In genomic region chr3:185313693-185314246, GRCh38 we compare ENCODE assay signal across 21 cellular contexts. TPM values are rescaled to one million over a fixed set of nuclear protein-coding genes. Genes with fewer than 3 reads are reported as not detected.
A peak's percentile ranks its signal among the peaks of the same experiment; 100 is the strongest.
DNase-seq lines count a peak whose midpoint lies in the region; ATAC-seq, FAIRE-seq and TF ChIP-seq lines count a peak whose summit lies in the region.
"Had no signal": no experiment of that assay in that cellular context is flagged by ENCODE, and none has a peak within 500 bp of the region (broad histone marks: within the 10 kb centered on the region; RNA-seq: fewer than 3 reads in every experiment).

No MANE protein-coding gene starts in this region.

- H2AFZ ChIP-seq in K562 (ENCODE audit: low read depth, low read length), result 0 out of 2 replicates have a peak overlapping the region, but pooled peaks have one; percentile 29

- ATAC-seq in K562 (no peak), left lobe of liver (peak; percentile 89)
- ATAC-seq: PC-3 had no signal

- H3K9me3 Mint-ChIP-seq in nephron progenitor cell, result peaks cover 24% of the 10 kb centered on the region

- POLR2A ChIA-PET in K562 (lab: Yijun Ruan, JAX), result interaction anchor here (0.5 kb wide), 1 partner anchor 29 kb away, joined by 3 read pairs; no protein-coding TSS in a partner anchor

- H4K20me1 ChIP-seq in K562 (replicated peaks; ENCODE audit: control insufficient read depth, insufficient read depth, low read length), result no peaks in the 10 kb centered on the region

- in situ Hi-C loops in K562 (cut with MboI), result no loop called here

- no peak for TF ChIP-seq CTCF in K562 (IDR thresholded peaks at IDR 0.05 in 2 of 3, conservative IDR thresholded peaks at IDR 0.05 in 1 of 3; ENCODE audit: insufficient read depth in 2 of 3, low read depth in 1 of 3, low read length in 3 of 3)
- TF ChIP-seq CTCF in nephron progenitor cell (IDR thresholded peaks at IDR 0.05), result no peak
- no peak for TF ChIP-seq CTCF in thyroid gland (IDR thresholded peaks at IDR 0.05)

- H3K36me3 ChIP-seq in K562 (ENCODE audit: control insufficient read depth, insufficient read depth, low read length) (no peaks in the 10 kb centered on the region), thyroid gland (no peaks in the 10 kb centered on the region)

- no peak overlapping the region for H3K9ac ChIP-seq in K562 (ENCODE audit: insufficient read depth in 1 of 2, low read depth in 2 of 2, low read length in 2 of 2)
- H3K9ac ChIP-seq: KMS-11 had no signal

- no peaks in the 10 kb centered on the region for H3K9me1 ChIP-seq in K562 (ENCODE audit: control insufficient read depth, insufficient read depth, low read length)

- TF ChIP-seq EP300 in K562 (IDR thresholded peaks at IDR 0.05; ENCODE audit: low read length), result no peak

- H3K27ac Mint-ChIP-seq in nephron progenitor cell, result peak overlapping the region; percentile 36
- H3K27ac Mint-ChIP-seq: HFFc6 had no signal

- DNase-seq in K562 (ENCODE audit: extremely low read depth in 1 of 4, low spot score in 3 of 4) (no peak), left lobe of liver (ENCODE audit: low spot score) (peak; percentile 65), nephron progenitor cell (no peak), thyroid gland (peak; percentile 56 to 65), islet precursor cell (no peak), amniotic stem cell (lab: John Stamatoyannopoulos, UW) (no peak), H54 (ENCODE audit: insufficient read length, low spot score) (no peak)
- DNase-seq in activated CD4-positive, alpha-beta T cell treated with anti-CD3 and anti-CD28 coated beads for 1 hour, result no peak
- DNase-seq: ACHN, DMS79, H7, HFFc6, MV-4-11, NCI-H1694 treated with DMSO at 0.1 percent for 48 hours, NCI-H345, NCI-H524 treated with DMSO at 0.1 percent for 48 hours, PC-3, RPMI8226, SHP77 treated with DMSO at 0.1 percent for 48 hours had no signal

- no peaks in the 10 kb centered on the region for H3K4me1 Mint-ChIP-seq in nephron progenitor cell

- TF ChIP-seq POLR2A in K562 (conservative IDR thresholded peaks at IDR 0.05) (no peak), thyroid gland (IDR thresholded peaks at IDR 0.05) (no peak), H54 (IDR thresholded peaks at IDR 0.05; ENCODE audit: low read depth, low read length) (no peak)

- H3K4me2 ChIP-seq in K562 (ENCODE audit: insufficient read depth, low read length), result no peak overlapping the region
- H3K4me2 ChIP-seq: KMS-11 had no signal

- H3K36me3 Mint-ChIP-seq in nephron progenitor cell (ENCODE audit: low read depth), result peaks cover 30% of the 10 kb centered on the region

- H3K9me3 ChIP-seq in K562 (replicated peaks; ENCODE audit: control insufficient read depth, insufficient read depth, low read depth, low read length) (no peaks in the 10 kb centered on the region), thyroid gland (no peaks in the 10 kb centered on the region)

- CTCF ChIA-PET in K562 (lab: Yijun Ruan, JAX; ENCODE audit: low intra/inter-chr PET ratio), result no interaction called here

- H3K79me2 ChIP-seq in K562 (ENCODE audit: control insufficient read depth, insufficient read depth, low read length), result no peaks in the 10 kb centered on the region

- H3K27me3 Mint-ChIP-seq in nephron progenitor cell (ENCODE audit: low read depth, poor library complexity), result no peaks in the 10 kb centered on the region

- H3K4me3 ChIP-seq in K562 (no peak overlapping the region), thyroid gland (replicated peaks in 1 of 3) (no peak overlapping the region)

- no peaks in the 10 kb centered on the region for H3K27me3 ChIP-seq in K562 (ENCODE audit: control insufficient read depth in 2 of 2, insufficient read depth in 2 of 2, low read length in 2 of 2)
- no peaks in the 10 kb centered on the region for H3K27me3 ChIP-seq in thyroid gland

- no peak overlapping the region for H3K4me3 Mint-ChIP-seq in nephron progenitor cell
- H3K4me3 Mint-ChIP-seq: HFFc6 had no signal

- BruUV-seq in K562 (replicated peaks; lab: Mats Ljungman, UMichigan), result no TSS peak

- H3K4me1 ChIP-seq in K562 (replicated peaks in 1 of 2; ENCODE audit: control insufficient read depth in 2 of 2, insufficient read depth in 2 of 2, low read length in 2 of 2) (no peaks in the 10 kb centered on the region; a peak in 1 of 5 replicates), thyroid gland (peaks cover 10 to 28% of the 10 kb centered on the region in 2 donors)

- no peak for TF ChIP-seq RAD21 in K562 (CRISPR knock-in tag; conservative IDR thresholded peaks at IDR 0.05 in 1 of 2, IDR thresholded peaks at IDR 0.05 in 1 of 2)

- WGBS in K562 (ENCODE audit: insufficient coverage, low coverage, missing lambda C conversion rate), result 40% methylated on average over 3 of the region's 3 CpGs
- 48 to 53% methylated on average over 3 of the region's 3 CpGs for WGBS in thyroid gland, 2 donors

- intact Hi-C loops in K562 (cut with micrococcal nuclease) (no loop called here), thyroid gland (cut with DNase I) (no loop called here)

- FAIRE-seq in K562 (lab: Jason Lieb, UNC), result peak; percentile 55
- FAIRE-seq in H54 (lab: Jason Lieb, UNC), result no peak

- H3K27ac ChIP-seq in K562 (ENCODE audit: extremely low read depth, low read depth, low read length), result no peak overlapping the region
- peak overlapping the region in 2 of 3 donors; percentile 33 to 43 for H3K27ac ChIP-seq in thyroid gland
- H3K27ac ChIP-seq: C4-2B, KMS-11 had no signal

TF ChIP-seq in K562, 482 proteins besides CTCF, POLR2A, EP300 and RAD21 (continues in another document):
- TF ChIP-seq, protein P1, sequence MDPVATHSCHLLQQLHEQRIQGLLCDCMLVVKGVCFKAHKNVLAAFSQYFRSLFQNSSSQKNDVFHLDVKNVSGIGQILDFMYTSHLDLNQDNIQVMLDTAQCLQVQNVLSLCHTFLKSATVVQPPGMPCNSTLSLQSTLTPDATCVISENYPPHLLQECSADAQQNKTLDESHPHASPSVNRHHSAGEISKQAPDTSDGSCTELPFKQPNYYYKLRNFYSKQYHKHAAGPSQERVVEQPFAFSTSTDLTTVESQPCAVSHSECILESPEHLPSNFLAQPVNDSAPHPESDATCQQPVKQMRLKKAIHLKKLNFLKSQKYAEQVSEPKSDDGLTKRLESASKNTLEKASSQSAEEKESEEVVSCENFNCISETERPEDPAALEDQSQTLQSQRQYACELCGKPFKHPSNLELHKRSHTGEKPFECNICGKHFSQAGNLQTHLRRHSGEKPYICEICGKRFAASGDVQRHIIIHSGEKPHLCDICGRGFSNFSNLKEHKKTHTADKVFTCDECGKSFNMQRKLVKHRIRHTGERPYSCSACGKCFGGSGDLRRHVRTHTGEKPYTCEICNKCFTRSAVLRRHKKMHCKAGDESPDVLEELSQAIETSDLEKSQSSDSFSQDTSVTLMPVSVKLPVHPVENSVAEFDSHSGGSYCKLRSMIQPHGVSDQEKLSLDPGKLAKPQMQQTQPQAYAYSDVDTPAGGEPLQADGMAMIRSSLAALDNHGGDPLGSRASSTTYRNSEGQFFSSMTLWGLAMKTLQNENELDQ (CRISPR knock-in tag; IDR thresholded peaks at IDR 0.05; ENCODE audit: borderline replicate concordance), result no peak
- TF ChIP-seq HCFC1 (IDR thresholded peaks at IDR 0.05; ENCODE audit: low read depth, low read length) (no peak), HDGF (IDR thresholded peaks at IDR 0.05) (no peak)

RNA-seq across cellular contexts. Expression of gene MAP3K13, which starts 49.2 kb away (rescaled TPM):
- total RNA-seq in K562 (2011; cell fraction: chromatin; rRNA removed; ENCODE audit: low replicate concordance), result 1.4 and 2.4 TPM in 2 replicates
- 0.33 and 0.53 TPM in 2 replicates for total RNA-seq in K562 (2011; cell fraction: nucleolus; rRNA removed)
- total RNA-seq in K562 (2011; cell fraction: nucleoplasm; rRNA removed), result 0.44 and 0.92 TPM in 2 replicates
- total RNA-seq in K562 (2014; rRNA removed) (not detected in 2 replicates), K562 (2014; rRNA removed; fragmentation: Illumina TruSeq; extraction: Trizol) (0.03 and 0.15 TPM in 2 replicates), K562 (2015; rRNA removed; fragmentation: Illumina TruSeq; extraction: Trizol) (0.04 TPM in 1 of 2 replicates, not detected in the other), K562 (2021) (0.20 and 0.98 TPM in 2 replicates), left lobe of liver (20.0 TPM), thyroid gland (10 to 100 TPM; 44.4 to 58.0 (median 46.2) TPM)
- polyA plus RNA-seq in K562 (2011; rRNA removed) (0.14 and 0.32 TPM in 2 replicates), K562 (2014; fragmentation: Illumina TruSeq; extraction: Trizol) (0.13 TPM in 1 of 2 replicates, not detected in the other), K562 (2014; fragmentation: Nextera tagmentation; extraction: Ambion mirVana) (under 1 TPM; 0.13 to 0.20 TPM), K562 (2014; rRNA removed) (not detected in 2 replicates)
- 0.06 and 0.40 TPM in 2 replicates for polyA plus RNA-seq in K562 (2011; cell fraction: cytosol; rRNA removed)
- 0.09 and 0.48 TPM in 2 replicates for polyA plus RNA-seq in K562 (2011; cell fraction: nucleus; rRNA removed)
- 0.25 and 0.69 TPM in 2 replicates for polyA plus RNA-seq in K562 (2012)
- 5.0 and 5.3 TPM in 2 replicates for polyA minus RNA-seq in K562 (2011; rRNA and poly(A)+ RNA removed)
- polyA minus RNA-seq in K562 (2011; cell fraction: cytosol; rRNA and poly(A)+ RNA removed), result 0.91 and 1.3 TPM in 2 replicates
- 0.67 and 0.78 TPM in 2 replicates for polyA minus RNA-seq in K562 (2011; cell fraction: nucleus; rRNA and poly(A)+ RNA removed)
- total RNA-seq: H7 had no signal

RNA-seq across cellular contexts. Expression of gene EHHADH, which starts 59.9 kb away (rescaled TPM):
- 6.6 and 16.1 TPM in 2 replicates for total RNA-seq in K562 (2011; cell fraction: chromatin; rRNA removed; ENCODE audit: low replicate concordance)
- total RNA-seq in K562 (2011; cell fraction: nucleolus; rRNA removed), result 3.9 and 4.3 TPM in 2 replicates
- total RNA-seq in K562 (2011; cell fraction: nucleoplasm; rRNA removed), result 5.9 and 9.0 TPM in 2 replicates
- total RNA-seq in K562 (2014; rRNA removed) (3.8 and 5.4 TPM in 2 replicates), K562 (2014; rRNA removed; fragmentation: Illumina TruSeq; extraction: Trizol) (4.4 and 4.7 TPM in 2 replicates), K562 (2015; rRNA removed; fragmentation: Illumina TruSeq; extraction: Trizol) (2.9 and 3.6 TPM in 2 replicates), K562 (2021) (5.5 and 6.1 TPM in 2 replicates), left lobe of liver (323 TPM), thyroid gland (10 to 100 TPM in 3 of 4 donors, 1 to 10 TPM in 1; 7.4 to 23.7 (median 15.6) TPM)
- polyA plus RNA-seq in K562 (2011; rRNA removed) (5.9 and 6.4 TPM in 2 replicates), K562 (2014; fragmentation: Illumina TruSeq; extraction: Trizol) (4.3 and 4.8 TPM in 2 replicates), K562 (2014; fragmentation: Nextera tagmentation; extraction: Ambion mirVana) (1 to 10 TPM; 4.1 to 5.5 TPM), K562 (2014; rRNA removed) (4.9 and 6.1 TPM in 2 replicates)
- polyA plus RNA-seq in K562 (2011; cell fraction: cytosol; rRNA removed), result 1.8 and 4.2 TPM in 2 replicates
- polyA plus RNA-seq in K562 (2011; cell fraction: nucleus; rRNA removed), result 3.4 and 3.6 TPM in 2 replicates
- 4.7 and 5.2 TPM in 2 replicates for polyA plus RNA-seq in K562 (2012)
- polyA minus RNA-seq in K562 (2011; rRNA and poly(A)+ RNA removed), result 9.9 and 18.0 TPM in 2 replicates
- 5.8 and 7.4 TPM in 2 replicates for polyA minus RNA-seq in K562 (2011; cell fraction: cytosol; rRNA and poly(A)+ RNA removed)
- polyA minus RNA-seq in K562 (2011; cell fraction: nucleus; rRNA and poly(A)+ RNA removed), result 8.2 and 12.9 TPM in 2 replicates

Comparison
In these comparisons a context has a peak if more than half of its experiments do, and no peak if none do; other contexts are left out.
1. DNase-seq: peak in left lobe of liver (single experiment) and thyroid gland (2 of 2); none in K562 (0 of 4), nephron progenitor cell (single experiment), islet precursor cell (single experiment), amniotic stem cell (single experiment), activated CD4-positive, alpha-beta T cell treated with anti-CD3 and anti-CD28 coated beads for 1 hour (single experiment) and H54 (single experiment).
2. RNA of gene EHHADH, which starts 59.9 kb away (total RNA-seq): 323 TPM in left lobe of liver (single experiment); 7.4 to 23.7 TPM in thyroid gland and 2.9 to 16.1 TPM in K562; every median in the first group is over 10 times any median in the second.